ENCODE assay signal across 8 cellular contexts in the genomic region with DNA sequence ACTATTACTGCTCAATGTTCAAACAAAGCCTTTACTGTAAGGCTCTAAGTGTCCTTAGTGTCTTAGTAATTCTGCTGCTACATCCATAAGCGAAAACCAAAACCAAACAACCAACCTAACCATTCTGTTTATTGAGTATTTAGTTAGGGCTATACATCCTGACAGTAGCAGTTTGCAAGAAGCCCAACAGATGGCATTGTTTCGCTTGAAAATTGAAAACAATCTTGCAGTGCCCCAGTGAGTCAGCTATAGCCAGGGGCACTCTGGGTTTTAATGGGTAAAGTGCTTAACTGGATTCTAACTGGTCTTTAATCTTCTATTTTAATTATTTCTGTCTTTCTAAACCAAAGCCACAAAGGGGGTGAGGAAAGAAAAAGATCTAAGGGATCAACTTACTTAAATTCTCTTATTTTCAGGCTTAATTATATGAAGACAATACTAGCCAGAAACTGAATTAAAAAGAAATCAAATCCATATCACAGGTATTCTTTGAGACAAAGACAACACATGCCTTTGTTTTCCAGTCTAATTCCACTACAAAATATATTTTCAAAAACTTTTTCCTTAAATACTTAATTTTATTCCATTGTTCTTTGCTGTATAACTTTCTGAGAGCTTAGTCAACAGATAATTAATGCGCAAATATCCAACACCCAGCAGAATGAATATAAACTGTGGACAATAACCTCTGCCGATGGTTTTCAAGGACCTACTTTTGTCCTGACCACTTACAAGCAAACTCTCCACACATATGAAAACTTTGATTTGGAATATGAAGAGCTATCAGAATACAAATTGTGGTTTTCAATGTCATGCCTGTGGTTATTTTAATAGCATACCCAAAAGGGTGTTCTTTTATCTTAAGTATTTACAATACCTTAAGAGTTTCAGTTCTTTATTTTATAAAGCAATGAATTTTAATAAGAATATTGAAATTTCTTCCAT. TPM values are rescaled to one million over a fixed set of nuclear protein-coding genes. Genes with fewer than 3 reads are reported as not detected.
DNase-seq lines count a peak whose midpoint lies in the region; ATAC-seq and TF ChIP-seq lines count a peak whose summit lies in the region.

No MANE protein-coding gene starts in this region.

- H3K27me3 ChIP-seq in dorsolateral prefrontal cortex: no peaks in the 10 kb centered on the region

- TF ChIP-seq CTCF in dorsolateral prefrontal cortex (IDR thresholded peaks at IDR 0.05 in 54 of 56, conservative IDR thresholded peaks at IDR 0.05 in 2 of 56; ENCODE audit: low read depth in 1 of 56, partially characterized antibody in 56 of 56): peak; percentile 40 to 84 (median 72)

- intact Hi-C loops in dorsolateral prefrontal cortex (cut with DNase I): loop anchor here in 1 of 2 donors (5.0 kb wide), 3 partner anchors 153 to 393 kb away; partner anchors contain the start of gene C2CD4D

- H3K27ac ChIP-seq in dorsolateral prefrontal cortex: peak overlapping the region in 8 of 59 donors; percentile 3 to 40 (median 27)

- peak; percentile 44 for ATAC-seq in HG03469 (IDR thresholded peaks at IDR 0.05; ENCODE audit: unreplicated experiment)
- ATAC-seq in GM21528 (IDR thresholded peaks at IDR 0.05; ENCODE audit: low FRiP score, unreplicated experiment): no peak

- H3K4me3 ChIP-seq in dorsolateral prefrontal cortex: peak overlapping the region in 1 of 59 donors; percentile 5

- DNase-seq in GM03348 (ENCODE audit: low spot score) (peak; percentile 88), NCI-H526 treated with DMSO at 0.1 percent for 48 hours (lab: John Stamatoyannopoulos, UW) (peak; percentile 79), dorsolateral prefrontal cortex (peak in 4 of 10 donors; percentile 22 to 59 (median 50)), lung microvascular endothelial cell (ENCODE audit: low read depth in 2 of 2) (peak; percentile 84 to 87)
- DNase-seq in activated CD4-positive, alpha-beta T cell treated with anti-CD3 and anti-CD28 coated beads for 48 hours: peak; percentile 76
- peak; percentile 7 to 39 for DNase-seq in stimulated activated CD8-positive, alpha-beta memory T cell treated with anti-CD3 and anti-CD28 coated beads, Interleukin-4, amount 100 ng/mL, for 1 hour (ENCODE audit: low read depth in 2 of 2, low spot score in 1 of 2)

RNA-seq across cellular contexts. Expression of gene POGZ, which starts 15.2 kb away (rescaled TPM):
- total RNA-seq in dorsolateral prefrontal cortex (100 to 1,000 TPM; 132 to 285 (median 204) TPM), lung microvascular endothelial cell (7.6 and 13.9 TPM in 2 replicates)

RNA-seq across cellular contexts. Expression of gene PSMB4, which starts 44.7 kb away (rescaled TPM):
- total RNA-seq in dorsolateral prefrontal cortex: 100 to 1,000 TPM; 103 to 226 (median 181) TPM
- 360 and 367 TPM in 2 replicates for total RNA-seq in lung microvascular endothelial cell
